ENCODE assay signal across 8 cellular contexts in genomic region chr15:90233701-90234518, GRCh38. TPM values are rescaled to one million over a fixed set of nuclear protein-coding genes. Genes with fewer than 3 reads are reported as not detected.
DNase-seq lines count a peak whose midpoint lies in the region; ATAC-seq, FAIRE-seq and TF ChIP-seq lines count a peak whose summit lies in the region.

CIB1 (minus strand) TSS chr15:90233941; CDS start chr15:90233885, 56 bp downstream.
GDPGP1 (plus strand) TSS chr15:90234209; CDS start chr15:90240909, 6,700 bp downstream.

- peak; percentile 87 for FAIRE-seq in GM18507 (lab: Jason Lieb, UNC)

- H3K4me3 ChIP-seq in right atrium auricular region (peak within 1 kb of the TSS; percentile 69 to 85), uterus (peak within 1 kb of the TSS; percentile 76 to 81)

- peak; percentile 65 to 71 for TF ChIP-seq POLR2A in uterus (IDR thresholded peaks at IDR 0.05)

- DNase-seq in GM18507 (ENCODE audit: extremely low spot score, insufficient read length, low read depth) (peak; percentile 94), NCI-H1930 (lab: John Stamatoyannopoulos, UW) (peak; percentile 75 to 83), anterior cingulate cortex (lab: John Stamatoyannopoulos, UW) (peak; percentile 63 to 99 (median 95)), right atrium auricular region (ENCODE audit: low spot score) (peak; percentile 97), pulmonary artery endothelial cell (ENCODE audit: low read depth, low spot score) (peak; percentile 86), uterus (peak; percentile 96 to 98)

- peaks cover 30% of the 10 kb centered on the region for H3K36me3 ChIP-seq in right atrium auricular region
- H3K36me3 ChIP-seq in uterus: no peaks in the 10 kb centered on the region

- H3K27me3 ChIP-seq in right atrium auricular region (no peaks in the 10 kb centered on the region), uterus (no peaks in the 10 kb centered on the region)

- H3K9me3 ChIP-seq in right atrium auricular region (no peaks in the 10 kb centered on the region), uterus (no peaks in the 10 kb centered on the region)

- H3K4me1 ChIP-seq in right atrium auricular region (peaks cover 0 to 49% of the 10 kb centered on the region in 2 donors), uterus (peaks cover 0 to 4% of the 10 kb centered on the region in 2 donors)

- intact Hi-C loops in T-helper 2 cell treated with Interferon-gamma antibody and Interleukin-4, amounts not matched to agents 100 ng/mL and 5 ng/mL, for 36 hours (cut with micrococcal nuclease): loop anchor here (1.0 to 5.0 kb wide), 8 partner anchors 15 to 698 kb away; partner anchors contain the start of genes HDDC3, IQGAP1, NGRN and TTLL13
- intact Hi-C loops in uterus (cut with DNase I; ENCODE audit: low total_unique reads): no loop called here

- no peak for TF ChIP-seq CTCF in right atrium auricular region (IDR thresholded peaks at IDR 0.05)
- TF ChIP-seq CTCF in uterus (IDR thresholded peaks at IDR 0.05): no peak

- peak; percentile 88 for ATAC-seq in HG02973 (IDR thresholded peaks at IDR 0.05; ENCODE audit: unreplicated experiment)

- H3K27ac ChIP-seq in right atrium auricular region (peak within 1 kb of the TSS; percentile 86 to 87), uterus (peak within 1 kb of the TSS; percentile 86 to 91)

RNA-seq across cellular contexts. Expression of gene CIB1, which starts in this region (rescaled TPM):
- 125 TPM in 2 replicates for total RNA-seq in T-helper 2 cell treated with Interferon-gamma antibody and Interleukin-4, amounts not matched to agents 100 ng/mL and 5 ng/mL, for 36 hours
- 10 to 100 TPM; 24.9 to 31.1 TPM for total RNA-seq in right atrium auricular region
- total RNA-seq in pulmonary artery endothelial cell: 33.4 and 44.6 TPM in 2 replicates
- total RNA-seq in uterus: 10 to 100 TPM in 3 of 4 donors, 1 to 10 TPM in 1; 9.5 to 80.7 (median 49.2) TPM

RNA-seq across cellular contexts. Expression of gene GDPGP1, which starts in this region (rescaled TPM):
- total RNA-seq in T-helper 2 cell treated with Interferon-gamma antibody and Interleukin-4, amounts not matched to agents 100 ng/mL and 5 ng/mL, for 36 hours: 13.1 and 14.5 TPM in 2 replicates
- total RNA-seq in right atrium auricular region: 10 to 100 TPM in 1 of 2 donors, 1 to 10 TPM in 1; 8.6 to 16.1 TPM
- 7.3 and 10.2 TPM in 2 replicates for total RNA-seq in pulmonary artery endothelial cell
- 10 to 100 TPM in 1 of 4 donors, 1 to 10 TPM in 1, under 1 TPM in 2; under 0.01 to 15.0 (median 4.0) TPM for total RNA-seq in uterus

Comparison
In these comparisons a context has a peak if more than half of its experiments do, and no peak if none do; other contexts are left out.
1. Peak in every context shown above with its lines: DNase-seq, ATAC-seq, H3K4me3 ChIP-seq and H3K27ac ChIP-seq.